Comparison of ENCODE assay signal across 1 cellular context in the genomic region with DNA sequence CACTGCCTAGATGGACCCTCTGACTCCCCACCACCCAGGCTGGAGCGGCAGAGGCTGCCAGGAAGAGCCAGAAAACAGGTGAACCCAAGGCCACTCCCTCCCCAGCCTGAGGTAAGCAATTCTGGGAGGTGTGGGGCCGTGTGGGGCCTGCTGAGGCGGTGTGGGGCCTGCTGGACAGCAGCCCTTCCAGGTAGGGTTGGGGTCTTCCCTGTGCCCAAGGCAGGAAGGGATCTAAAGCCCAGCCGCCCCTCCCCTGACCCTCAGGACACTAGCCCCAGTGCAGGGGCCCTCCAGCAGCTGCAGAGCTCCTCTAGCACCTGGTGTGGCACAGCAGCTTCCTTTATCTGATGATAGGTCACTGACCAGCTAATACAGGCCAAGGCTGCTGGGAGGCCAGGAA.
TF ChIP-seq lines count a peak whose summit lies in the region.

No MANE protein-coding gene starts in this region.

TF ChIP-seq in GM23338, 12 proteins besides CTCF, POLR2A, EP300 and RAD21 (continued from another document):
- TF ChIP-seq, protein P1, sequence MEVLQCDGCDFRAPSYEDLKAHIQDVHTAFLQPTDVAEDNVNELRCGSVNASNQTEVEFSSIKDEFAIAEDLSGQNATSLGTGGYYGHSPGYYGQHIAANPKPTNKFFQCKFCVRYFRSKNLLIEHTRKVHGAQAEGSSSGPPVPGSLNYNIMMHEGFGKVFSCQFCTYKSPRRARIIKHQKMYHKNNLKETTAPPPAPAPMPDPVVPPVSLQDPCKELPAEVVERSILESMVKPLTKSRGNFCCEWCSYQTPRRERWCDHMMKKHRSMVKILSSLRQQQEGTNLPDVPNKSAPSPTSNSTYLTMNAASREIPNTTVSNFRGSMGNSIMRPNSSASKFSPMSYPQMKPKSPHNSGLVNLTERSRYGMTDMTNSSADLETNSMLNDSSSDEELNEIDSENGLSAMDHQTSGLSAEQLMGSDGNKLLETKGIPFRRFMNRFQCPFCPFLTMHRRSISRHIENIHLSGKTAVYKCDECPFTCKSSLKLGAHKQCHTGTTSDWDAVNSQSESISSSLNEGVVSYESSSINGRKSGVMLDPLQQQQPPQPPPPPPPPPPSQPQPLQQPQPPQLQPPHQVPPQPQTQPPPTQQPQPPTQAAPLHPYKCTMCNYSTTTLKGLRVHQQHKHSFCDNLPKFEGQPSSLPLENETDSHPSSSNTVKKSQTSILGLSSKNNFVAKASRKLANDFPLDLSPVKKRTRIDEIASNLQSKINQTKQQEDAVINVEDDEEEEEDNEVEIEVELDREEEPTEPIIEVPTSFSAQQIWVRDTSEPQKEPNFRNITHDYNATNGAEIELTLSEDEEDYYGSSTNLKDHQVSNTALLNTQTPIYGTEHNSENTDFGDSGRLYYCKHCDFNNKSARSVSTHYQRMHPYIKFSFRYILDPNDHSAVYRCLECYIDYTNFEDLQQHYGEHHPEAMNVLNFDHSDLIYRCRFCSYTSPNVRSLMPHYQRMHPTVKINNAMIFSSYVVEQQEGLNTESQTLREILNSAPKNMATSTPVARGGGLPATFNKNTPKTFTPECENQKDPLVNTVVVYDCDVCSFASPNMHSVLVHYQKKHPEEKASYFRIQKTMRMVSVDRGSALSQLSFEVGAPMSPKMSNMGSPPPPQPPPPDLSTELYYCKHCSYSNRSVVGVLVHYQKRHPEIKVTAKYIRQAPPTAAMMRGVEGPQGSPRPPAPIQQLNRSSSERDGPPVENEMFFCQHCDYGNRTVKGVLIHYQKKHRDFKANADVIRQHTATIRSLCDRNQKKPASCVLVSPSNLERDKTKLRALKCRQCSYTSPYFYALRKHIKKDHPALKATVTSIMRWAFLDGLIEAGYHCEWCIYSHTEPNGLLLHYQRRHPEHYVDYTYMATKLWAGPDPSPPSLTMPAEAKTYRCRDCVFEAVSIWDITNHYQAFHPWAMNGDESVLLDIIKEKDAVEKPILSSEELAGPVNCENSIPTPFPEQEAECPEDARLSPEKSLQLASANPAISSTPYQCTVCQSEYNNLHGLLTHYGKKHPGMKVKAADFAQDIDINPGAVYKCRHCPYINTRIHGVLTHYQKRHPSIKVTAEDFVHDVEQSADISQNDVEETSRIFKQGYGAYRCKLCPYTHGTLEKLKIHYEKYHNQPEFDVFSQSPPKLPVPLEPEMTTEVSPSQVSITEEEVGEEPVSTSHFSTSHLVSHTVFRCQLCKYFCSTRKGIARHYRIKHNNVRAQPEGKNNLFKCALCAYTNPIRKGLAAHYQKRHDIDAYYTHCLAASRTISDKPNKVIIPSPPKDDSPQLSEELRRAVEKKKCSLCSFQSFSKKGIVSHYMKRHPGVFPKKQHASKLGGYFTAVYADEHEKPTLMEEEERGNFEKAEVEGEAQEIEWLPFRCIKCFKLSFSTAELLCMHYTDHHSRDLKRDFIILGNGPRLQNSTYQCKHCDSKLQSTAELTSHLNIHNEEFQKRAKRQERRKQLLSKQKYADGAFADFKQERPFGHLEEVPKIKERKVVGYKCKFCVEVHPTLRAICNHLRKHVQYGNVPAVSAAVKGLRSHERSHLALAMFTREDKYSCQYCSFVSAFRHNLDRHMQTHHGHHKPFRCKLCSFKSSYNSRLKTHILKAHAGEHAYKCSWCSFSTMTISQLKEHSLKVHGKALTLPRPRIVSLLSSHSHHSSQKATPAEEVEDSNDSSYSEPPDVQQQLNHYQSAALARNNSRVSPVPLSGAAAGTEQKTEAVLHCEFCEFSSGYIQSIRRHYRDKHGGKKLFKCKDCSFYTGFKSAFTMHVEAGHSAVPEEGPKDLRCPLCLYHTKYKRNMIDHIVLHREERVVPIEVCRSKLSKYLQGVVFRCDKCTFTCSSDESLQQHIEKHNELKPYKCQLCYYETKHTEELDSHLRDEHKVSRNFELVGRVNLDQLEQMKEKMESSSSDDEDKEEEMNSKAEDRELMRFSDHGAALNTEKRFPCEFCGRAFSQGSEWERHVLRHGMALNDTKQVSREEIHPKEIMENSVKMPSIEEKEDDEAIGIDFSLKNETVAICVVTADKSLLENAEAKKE (CRISPR knock-in tag; IDR thresholded peaks at IDR 0.05): no peak
